1 cellular context compared by ENCODE assay signal in genomic region chr9:95516736-95517558, GRCh38.
TF ChIP-seq lines count a peak whose summit lies in the region.

Gene PTCH1 (minus strand): TSS chr9:95516971.

TF ChIP-seq in K562, 482 proteins besides CTCF, POLR2A, EP300 and RAD21 (continued from another document and continues in another):
- no peak for TF ChIP-seq DACH1 (IDR thresholded peaks at IDR 0.05; ENCODE audit: partially characterized antibody)
- 0 out of 2 replicates have a peak, but pooled peaks have one; percentile 7 for TF ChIP-seq NBN (IDR thresholded peaks at IDR 0.05; ENCODE audit: low read depth)
- 0 out of 2 replicates have a peak, but pooled peaks have one; percentile 23 for TF ChIP-seq ARID1B (IDR thresholded peaks at IDR 0.05)
- TF ChIP-seq, protein P1, sequence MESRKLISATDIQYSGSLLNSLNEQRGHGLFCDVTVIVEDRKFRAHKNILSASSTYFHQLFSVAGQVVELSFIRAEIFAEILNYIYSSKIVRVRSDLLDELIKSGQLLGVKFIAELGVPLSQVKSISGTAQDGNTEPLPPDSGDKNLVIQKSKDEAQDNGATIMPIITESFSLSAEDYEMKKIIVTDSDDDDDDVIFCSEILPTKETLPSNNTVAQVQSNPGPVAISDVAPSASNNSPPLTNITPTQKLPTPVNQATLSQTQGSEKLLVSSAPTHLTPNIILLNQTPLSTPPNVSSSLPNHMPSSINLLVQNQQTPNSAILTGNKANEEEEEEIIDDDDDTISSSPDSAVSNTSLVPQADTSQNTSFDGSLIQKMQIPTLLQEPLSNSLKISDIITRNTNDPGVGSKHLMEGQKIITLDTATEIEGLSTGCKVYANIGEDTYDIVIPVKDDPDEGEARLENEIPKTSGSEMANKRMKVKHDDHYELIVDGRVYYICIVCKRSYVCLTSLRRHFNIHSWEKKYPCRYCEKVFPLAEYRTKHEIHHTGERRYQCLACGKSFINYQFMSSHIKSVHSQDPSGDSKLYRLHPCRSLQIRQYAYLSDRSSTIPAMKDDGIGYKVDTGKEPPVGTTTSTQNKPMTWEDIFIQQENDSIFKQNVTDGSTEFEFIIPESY (CRISPR knock-in tag; IDR thresholded peaks at IDR 0.05): no peak
- TF ChIP-seq L3MBTL2 (IDR thresholded peaks at IDR 0.05): peak; percentile 61; the same call in 1 of the 2 replicates
- no peak for TF ChIP-seq ZNF239 (CRISPR knock-in tag; IDR thresholded peaks at IDR 0.05)
- 0 out of 2 replicates have a peak, but pooled peaks have one; percentile 28 for TF ChIP-seq FOXJ2 (tag; IDR thresholded peaks at IDR 0.05)
- TF ChIP-seq, protein P2, sequence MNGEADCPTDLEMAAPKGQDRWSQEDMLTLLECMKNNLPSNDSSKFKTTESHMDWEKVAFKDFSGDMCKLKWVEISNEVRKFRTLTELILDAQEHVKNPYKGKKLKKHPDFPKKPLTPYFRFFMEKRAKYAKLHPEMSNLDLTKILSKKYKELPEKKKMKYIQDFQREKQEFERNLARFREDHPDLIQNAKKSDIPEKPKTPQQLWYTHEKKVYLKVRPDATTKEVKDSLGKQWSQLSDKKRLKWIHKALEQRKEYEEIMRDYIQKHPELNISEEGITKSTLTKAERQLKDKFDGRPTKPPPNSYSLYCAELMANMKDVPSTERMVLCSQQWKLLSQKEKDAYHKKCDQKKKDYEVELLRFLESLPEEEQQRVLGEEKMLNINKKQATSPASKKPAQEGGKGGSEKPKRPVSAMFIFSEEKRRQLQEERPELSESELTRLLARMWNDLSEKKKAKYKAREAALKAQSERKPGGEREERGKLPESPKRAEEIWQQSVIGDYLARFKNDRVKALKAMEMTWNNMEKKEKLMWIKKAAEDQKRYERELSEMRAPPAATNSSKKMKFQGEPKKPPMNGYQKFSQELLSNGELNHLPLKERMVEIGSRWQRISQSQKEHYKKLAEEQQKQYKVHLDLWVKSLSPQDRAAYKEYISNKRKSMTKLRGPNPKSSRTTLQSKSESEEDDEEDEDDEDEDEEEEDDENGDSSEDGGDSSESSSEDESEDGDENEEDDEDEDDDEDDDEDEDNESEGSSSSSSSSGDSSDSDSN (IDR thresholded peaks at IDR 0.05; ENCODE audit: borderline replicate concordance in 1 of 2, low read depth in 2 of 2, low read length in 2 of 2): peak; percentile 54 to 70; a peak in 1 of 4 replicates
- TF ChIP-seq NFATC3 (IDR thresholded peaks at IDR 0.05): peak; percentile 98
- TF ChIP-seq RCOR1 (IDR thresholded peaks at IDR 0.05; ENCODE audit: borderline replicate concordance in 1 of 2, low read depth in 2 of 2, low read length in 2 of 2): peak in 1 of 2 experiments; percentile 73; a peak in 2 of 4 replicates
- 0 out of 2 replicates have a peak, but pooled peaks have one; percentile 6 for TF ChIP-seq MIER1 (IDR thresholded peaks at IDR 0.05; ENCODE audit: low read depth)
- TF ChIP-seq SAP30 (IDR thresholded peaks at IDR 0.05; ENCODE audit: borderline replicate concordance, insufficient read depth, low read depth, low read length, poor library complexity, severe bottlenecking): no peak
- TF ChIP-seq ZNF274 (IDR thresholded peaks at IDR 0.05; ENCODE audit: borderline replicate concordance, low read depth, low read length): no peak
- TF ChIP-seq ARID4B (CRISPR knock-in tag; IDR thresholded peaks at IDR 0.05): no peak
- TF ChIP-seq PHF21A (IDR thresholded peaks at IDR 0.05; ENCODE audit: borderline replicate concordance, low read depth): peak; percentile 88; the same call in 1 of the 2 replicates
- TF ChIP-seq PKNOX1 (IDR thresholded peaks at IDR 0.05): no peak
- TF ChIP-seq, protein P3, sequence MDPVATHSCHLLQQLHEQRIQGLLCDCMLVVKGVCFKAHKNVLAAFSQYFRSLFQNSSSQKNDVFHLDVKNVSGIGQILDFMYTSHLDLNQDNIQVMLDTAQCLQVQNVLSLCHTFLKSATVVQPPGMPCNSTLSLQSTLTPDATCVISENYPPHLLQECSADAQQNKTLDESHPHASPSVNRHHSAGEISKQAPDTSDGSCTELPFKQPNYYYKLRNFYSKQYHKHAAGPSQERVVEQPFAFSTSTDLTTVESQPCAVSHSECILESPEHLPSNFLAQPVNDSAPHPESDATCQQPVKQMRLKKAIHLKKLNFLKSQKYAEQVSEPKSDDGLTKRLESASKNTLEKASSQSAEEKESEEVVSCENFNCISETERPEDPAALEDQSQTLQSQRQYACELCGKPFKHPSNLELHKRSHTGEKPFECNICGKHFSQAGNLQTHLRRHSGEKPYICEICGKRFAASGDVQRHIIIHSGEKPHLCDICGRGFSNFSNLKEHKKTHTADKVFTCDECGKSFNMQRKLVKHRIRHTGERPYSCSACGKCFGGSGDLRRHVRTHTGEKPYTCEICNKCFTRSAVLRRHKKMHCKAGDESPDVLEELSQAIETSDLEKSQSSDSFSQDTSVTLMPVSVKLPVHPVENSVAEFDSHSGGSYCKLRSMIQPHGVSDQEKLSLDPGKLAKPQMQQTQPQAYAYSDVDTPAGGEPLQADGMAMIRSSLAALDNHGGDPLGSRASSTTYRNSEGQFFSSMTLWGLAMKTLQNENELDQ (CRISPR knock-in tag; IDR thresholded peaks at IDR 0.05; ENCODE audit: borderline replicate concordance): no peak
- TF ChIP-seq HNRNPUL1 (IDR thresholded peaks at IDR 0.05; ENCODE audit: low read length): no peak
- no peak for TF ChIP-seq ZBTB34 (CRISPR knock-in tag; IDR thresholded peaks at IDR 0.05)
- TF ChIP-seq ATF1 (CRISPR knock-in tag; IDR thresholded peaks at IDR 0.05): no peak
- TF ChIP-seq ATF1 (tag; IDR thresholded peaks at IDR 0.05): no peak
- TF ChIP-seq MCM5 (IDR thresholded peaks at IDR 0.05; ENCODE audit: low read depth): no peak
- no peak for TF ChIP-seq STAT5A (IDR thresholded peaks at IDR 0.05; ENCODE audit: borderline replicate concordance, low read length)
- TF ChIP-seq, protein P4, sequence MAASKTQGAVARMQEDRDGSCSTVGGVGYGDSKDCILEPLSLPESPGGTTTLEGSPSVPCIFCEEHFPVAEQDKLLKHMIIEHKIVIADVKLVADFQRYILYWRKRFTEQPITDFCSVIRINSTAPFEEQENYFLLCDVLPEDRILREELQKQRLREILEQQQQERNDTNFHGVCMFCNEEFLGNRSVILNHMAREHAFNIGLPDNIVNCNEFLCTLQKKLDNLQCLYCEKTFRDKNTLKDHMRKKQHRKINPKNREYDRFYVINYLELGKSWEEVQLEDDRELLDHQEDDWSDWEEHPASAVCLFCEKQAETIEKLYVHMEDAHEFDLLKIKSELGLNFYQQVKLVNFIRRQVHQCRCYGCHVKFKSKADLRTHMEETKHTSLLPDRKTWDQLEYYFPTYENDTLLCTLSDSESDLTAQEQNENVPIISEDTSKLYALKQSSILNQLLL (CRISPR knock-in tag; IDR thresholded peaks at IDR 0.05; ENCODE audit: borderline replicate concordance): no peak
- TF ChIP-seq, protein P5, sequence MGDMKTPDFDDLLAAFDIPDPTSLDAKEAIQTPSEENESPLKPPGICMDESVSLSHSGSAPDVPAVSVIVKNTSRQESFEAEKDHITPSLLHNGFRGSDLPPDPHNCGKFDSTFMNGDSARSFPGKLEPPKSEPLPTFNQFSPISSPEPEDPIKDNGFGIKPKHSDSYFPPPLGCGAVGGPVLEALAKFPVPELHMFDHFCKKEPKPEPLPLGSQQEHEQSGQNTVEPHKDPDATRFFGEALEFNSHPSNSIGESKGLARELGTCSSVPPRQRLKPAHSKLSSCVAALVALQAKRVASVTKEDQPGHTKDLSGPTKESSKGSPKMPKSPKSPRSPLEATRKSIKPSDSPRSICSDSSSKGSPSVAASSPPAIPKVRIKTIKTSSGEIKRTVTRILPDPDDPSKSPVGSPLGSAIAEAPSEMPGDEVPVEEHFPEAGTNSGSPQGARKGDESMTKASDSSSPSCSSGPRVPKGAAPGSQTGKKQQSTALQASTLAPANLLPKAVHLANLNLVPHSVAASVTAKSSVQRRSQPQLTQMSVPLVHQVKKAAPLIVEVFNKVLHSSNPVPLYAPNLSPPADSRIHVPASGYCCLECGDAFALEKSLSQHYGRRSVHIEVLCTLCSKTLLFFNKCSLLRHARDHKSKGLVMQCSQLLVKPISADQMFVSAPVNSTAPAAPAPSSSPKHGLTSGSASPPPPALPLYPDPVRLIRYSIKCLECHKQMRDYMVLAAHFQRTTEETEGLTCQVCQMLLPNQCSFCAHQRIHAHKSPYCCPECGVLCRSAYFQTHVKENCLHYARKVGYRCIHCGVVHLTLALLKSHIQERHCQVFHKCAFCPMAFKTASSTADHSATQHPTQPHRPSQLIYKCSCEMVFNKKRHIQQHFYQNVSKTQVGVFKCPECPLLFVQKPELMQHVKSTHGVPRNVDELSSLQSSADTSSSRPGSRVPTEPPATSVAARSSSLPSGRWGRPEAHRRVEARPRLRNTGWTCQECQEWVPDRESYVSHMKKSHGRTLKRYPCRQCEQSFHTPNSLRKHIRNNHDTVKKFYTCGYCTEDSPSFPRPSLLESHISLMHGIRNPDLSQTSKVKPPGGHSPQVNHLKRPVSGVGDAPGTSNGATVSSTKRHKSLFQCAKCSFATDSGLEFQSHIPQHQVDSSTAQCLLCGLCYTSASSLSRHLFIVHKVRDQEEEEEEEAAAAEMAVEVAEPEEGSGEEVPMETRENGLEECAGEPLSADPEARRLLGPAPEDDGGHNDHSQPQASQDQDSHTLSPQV (IDR thresholded peaks at IDR 0.05): no peak
- peak; percentile 47 for TF ChIP-seq CCNT2 (IDR thresholded peaks at IDR 0.05; ENCODE audit: borderline replicate concordance, extremely low read depth, insufficient read length, low read depth, low read length)
- TF ChIP-seq ZNF316 (IDR thresholded peaks at IDR 0.05): no peak
- TF ChIP-seq, protein P6, sequence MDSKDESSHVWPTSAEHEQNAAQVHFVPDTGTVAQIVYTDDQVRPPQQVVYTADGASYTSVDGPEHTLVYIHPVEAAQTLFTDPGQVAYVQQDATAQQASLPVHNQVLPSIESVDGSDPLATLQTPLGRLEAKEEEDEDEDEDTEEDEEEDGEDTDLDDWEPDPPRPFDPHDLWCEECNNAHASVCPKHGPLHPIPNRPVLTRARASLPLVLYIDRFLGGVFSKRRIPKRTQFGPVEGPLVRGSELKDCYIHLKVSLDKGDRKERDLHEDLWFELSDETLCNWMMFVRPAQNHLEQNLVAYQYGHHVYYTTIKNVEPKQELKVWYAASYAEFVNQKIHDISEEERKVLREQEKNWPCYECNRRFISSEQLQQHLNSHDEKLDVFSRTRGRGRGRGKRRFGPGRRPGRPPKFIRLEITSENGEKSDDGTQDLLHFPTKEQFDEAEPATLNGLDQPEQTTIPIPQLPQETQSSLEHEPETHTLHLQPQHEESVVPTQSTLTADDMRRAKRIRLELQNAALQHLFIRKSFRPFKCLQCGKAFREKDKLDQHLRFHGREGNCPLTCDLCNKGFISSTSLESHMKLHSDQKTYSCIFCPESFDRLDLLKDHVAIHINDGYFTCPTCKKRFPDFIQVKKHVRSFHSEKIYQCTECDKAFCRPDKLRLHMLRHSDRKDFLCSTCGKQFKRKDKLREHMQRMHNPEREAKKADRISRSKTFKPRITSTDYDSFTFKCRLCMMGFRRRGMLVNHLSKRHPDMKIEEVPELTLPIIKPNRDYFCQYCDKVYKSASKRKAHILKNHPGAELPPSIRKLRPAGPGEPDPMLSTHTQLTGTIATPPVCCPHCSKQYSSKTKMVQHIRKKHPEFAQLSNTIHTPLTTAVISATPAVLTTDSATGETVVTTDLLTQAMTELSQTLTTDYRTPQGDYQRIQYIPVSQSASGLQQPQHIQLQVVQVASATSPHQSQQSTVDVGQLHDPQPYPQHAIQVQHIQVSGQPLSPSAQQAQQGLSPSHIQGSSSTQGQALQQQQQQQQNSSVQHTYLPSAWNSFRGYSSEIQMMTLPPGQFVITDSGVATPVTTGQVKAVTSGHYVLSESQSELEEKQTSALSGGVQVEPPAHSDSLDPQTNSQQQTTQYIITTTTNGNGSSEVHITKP (IDR thresholded peaks at IDR 0.05; ENCODE audit: partially characterized antibody): peak; percentile 14
- TF ChIP-seq BACH1 (tag; IDR thresholded peaks at IDR 0.05): no peak
- TF ChIP-seq HDAC1 (IDR thresholded peaks at IDR 0.05): 0 out of 4 replicates have a peak, but pooled peaks of 1 of the 2 experiments have one; percentile 43
- no peak for TF ChIP-seq ETV1 (tag; conservative IDR thresholded peaks at IDR 0.05; ENCODE audit: low read depth)
- TF ChIP-seq CBFA2T3 (IDR thresholded peaks at IDR 0.05): 0 out of 2 replicates have a peak, but pooled peaks have one; percentile 26
- no peak for TF ChIP-seq YBX1 (IDR thresholded peaks at IDR 0.05)
